12 cellular contexts compared by ENCODE assay signal in genomic region chr10:59718246-59718645, GRCh38. TPM values are rescaled to one million over a fixed set of nuclear protein-coding genes. Genes with fewer than 3 reads are reported as not detected.
"Had no signal": no experiment of that assay in that cellular context is flagged by ENCODE, and none has a peak within 500 bp of the region (broad histone marks: within the 10 kb centered on the region; RNA-seq: fewer than 3 reads in every experiment).

No MANE protein-coding gene starts in this region.

- H3K4me3 ChIP-seq: GM23248, HAP-1 had no signal

- H3K9me3 Mint-ChIP-seq: HFFc6 had no signal

- H3K4me3 Mint-ChIP-seq: HFFc6, IgD-negative memory B cell had no signal

- ATAC-seq: HCT116, HepG2 had no signal

- H3K36me3 Mint-ChIP-seq: IgD-negative memory B cell had no signal

- H3K27ac Mint-ChIP-seq: HFFc6, IgD-negative memory B cell had no signal

- H3K9me3 ChIP-seq: HAP-1 had no signal

- FAIRE-seq: HepG2 had no signal

- DNase-seq: GM23248, GOT3, H7, HFFc6, KBM-7 had no signal

- H3K4me1 Mint-ChIP-seq: IgD-negative memory B cell had no signal

- H3K27ac ChIP-seq: GM23248, HL-60 had no signal

- H3K36me3 ChIP-seq: HAP-1 had no signal

RNA-seq across cellular contexts. Expression of gene SLC16A9, which starts 8.6 kb away (rescaled TPM):
- total RNA-seq: GM23248, HFFc6 had no signal

RNA-seq across cellular contexts. Expression of gene MRLN, which starts 35.0 kb away (rescaled TPM):
- total RNA-seq: GM23248, H4, H7, HepG2, HFFc6, HT1080 had no signal
